In the genomic region with DNA sequence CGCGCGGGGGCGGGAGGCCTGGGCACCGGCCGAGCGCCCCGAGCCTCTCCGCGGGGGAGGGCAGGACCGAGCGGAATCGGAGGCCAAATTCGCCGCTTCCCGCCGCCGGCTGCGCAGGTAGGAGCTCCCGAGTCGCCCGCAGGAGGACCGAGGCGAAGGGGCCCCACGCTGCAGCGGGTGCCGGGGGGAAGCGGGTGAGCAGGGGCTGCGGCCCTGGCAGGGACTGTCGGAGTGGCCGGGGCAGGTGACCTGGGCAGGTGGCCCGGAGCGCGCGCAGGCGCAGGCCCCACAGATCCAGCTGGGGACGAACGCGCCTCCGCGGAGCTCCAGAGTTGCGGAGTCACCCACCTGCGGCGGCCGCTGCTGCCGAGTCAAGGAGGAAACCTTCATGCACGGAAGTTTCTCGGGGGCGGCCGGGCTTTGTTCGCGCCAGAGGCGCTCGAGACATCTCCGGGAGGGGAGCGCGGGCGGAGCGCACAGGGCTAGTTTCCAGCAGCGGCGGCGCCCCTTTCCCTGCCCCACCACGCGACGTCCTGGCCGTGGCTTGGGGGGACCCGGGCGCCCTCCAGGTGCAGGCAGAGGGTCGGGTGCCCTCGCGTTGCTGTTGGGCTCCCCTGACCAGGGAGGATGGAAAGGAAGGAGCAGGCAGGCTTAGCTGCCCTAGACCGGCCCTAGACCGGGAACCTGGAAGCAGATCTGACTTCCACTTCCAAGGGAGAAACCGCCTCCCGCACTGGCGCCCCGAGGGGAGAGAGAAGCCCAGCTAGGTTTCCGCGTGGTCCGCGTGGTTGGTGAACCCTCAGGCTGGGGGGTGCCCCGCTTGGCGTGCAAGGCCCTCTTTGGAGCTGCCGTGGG, we compare ENCODE assay signal across 8 cellular contexts. TPM values are rescaled to one million over a fixed set of nuclear protein-coding genes. Genes with fewer than 3 reads are reported as not detected.
DNase-seq lines count a peak whose midpoint lies in the region; ATAC-seq lines count a peak whose summit lies in the region.

No MANE protein-coding gene starts in this region.

- POLR2A ChIA-PET in CD8-positive, alpha-beta memory T cell (lab: Charles Lee), result interaction anchor here (1.3 to 3.1 kb wide), 5 partner anchors 8 to 162 kb away, joined by 4 to 15 read pairs (median 4); a partner anchor contains a TSS

- no peaks in the 10 kb centered on the region for H3K36me3 ChIP-seq in CD8-positive, alpha-beta memory T cell (ENCODE audit: insufficient read depth, low read length)
- H3K36me3 ChIP-seq in effector memory CD4-positive, alpha-beta T cell (ENCODE audit: control insufficient read depth, insufficient read depth, low read length), result no peaks in the 10 kb centered on the region

- DNase-seq in CD8-positive, alpha-beta memory T cell, result peak; percentile 33 to 70 (median 47)
- DNase-seq in LoVo (ENCODE audit: low spot score) (peak; percentile 47), naive B cell (peak; percentile 46), middle frontal gyrus (ENCODE audit: extremely low spot score, low spot score) (no peak)
- DNase-seq in activated CD4-positive, alpha-beta T cell treated with anti-CD3 and anti-CD28 coated beads, Interleukin-2, amount 50 U/mL, for 24 hours (ENCODE audit: low read depth in 1 of 2, low spot score in 1 of 2), result peak; percentile 33 to 42
- DNase-seq in effector memory CD4-positive, alpha-beta T cell, result peak in 2 of 3 donors; percentile 28 to 30

- H3K27ac ChIP-seq in CD8-positive, alpha-beta memory T cell (ENCODE audit: low read depth, low read length), result no peak overlapping the region
- H3K27ac ChIP-seq in effector memory CD4-positive, alpha-beta T cell (ENCODE audit: insufficient read depth, low read length, poor library complexity, severe bottlenecking), result peak overlapping the region; percentile 22
- peak overlapping the region; percentile 2 for H3K27ac ChIP-seq in temporal lobe (ENCODE audit: low read depth, low read length)

- peaks cover 4 to 18% (median 8%) of the 10 kb centered on the region in 3 donors for H3K4me1 Mint-ChIP-seq in CD8-positive, alpha-beta memory T cell
- peaks cover 16 to 18% (median 16%) of the 10 kb centered on the region in 3 donors for H3K4me1 Mint-ChIP-seq in naive B cell

- no peaks in the 10 kb centered on the region for H3K9me3 ChIP-seq in CD8-positive, alpha-beta memory T cell (ENCODE audit: low read length)
- H3K9me3 ChIP-seq in effector memory CD4-positive, alpha-beta T cell (ENCODE audit: control insufficient read depth, low read length), result no peaks in the 10 kb centered on the region

- H3K4me3 ChIP-seq in CD8-positive, alpha-beta memory T cell (ENCODE audit: low read length), result peak overlapping the region; percentile 39
- H3K4me3 ChIP-seq in effector memory CD4-positive, alpha-beta T cell (ENCODE audit: insufficient read depth, low read depth, low read length, poor library complexity, severe bottlenecking), result peak overlapping the region; percentile 69

- peaks cover 17% of the 10 kb centered on the region for H3K4me1 ChIP-seq in CD8-positive, alpha-beta memory T cell (ENCODE audit: insufficient read depth, low read length)
- H3K4me1 ChIP-seq in effector memory CD4-positive, alpha-beta T cell (ENCODE audit: control insufficient read depth, insufficient read depth, low read length, poor library complexity, severe bottlenecking), result peaks cover 18% of the 10 kb centered on the region

- no peaks in the 10 kb centered on the region for H3K27me3 ChIP-seq in CD8-positive, alpha-beta memory T cell (ENCODE audit: insufficient read depth, low read length, poor library complexity, severe bottlenecking)
- H3K27me3 ChIP-seq in effector memory CD4-positive, alpha-beta T cell (replicated peaks; ENCODE audit: control insufficient read depth, insufficient read depth, low read length, poor library complexity, severe bottlenecking), result no peaks in the 10 kb centered on the region

- no peaks in the 10 kb centered on the region for H3K27me3 Mint-ChIP-seq in CD8-positive, alpha-beta memory T cell
- peaks cover 0 to 5% (median 5%) of the 10 kb centered on the region in 3 donors for H3K27me3 Mint-ChIP-seq in naive B cell

- no peaks in the 10 kb centered on the region for H3K36me3 Mint-ChIP-seq in CD8-positive, alpha-beta memory T cell
- no peaks in the 10 kb centered on the region for H3K36me3 Mint-ChIP-seq in naive B cell

- peak overlapping the region in 2 of 8 donors; percentile 27 to 94 for H3K27ac Mint-ChIP-seq in CD8-positive, alpha-beta memory T cell
- peak overlapping the region in 2 of 6 donors; percentile 62 to 65 for H3K27ac Mint-ChIP-seq in naive B cell

- H3K9me3 Mint-ChIP-seq in CD8-positive, alpha-beta memory T cell, result peaks cover 0 to 2% (median 0%) of the 10 kb centered on the region in 5 donors
- no peaks in the 10 kb centered on the region for H3K9me3 Mint-ChIP-seq in naive B cell

- peak overlapping the region; percentile 28 to 90 (median 60) for H3K4me3 Mint-ChIP-seq in CD8-positive, alpha-beta memory T cell
- peak overlapping the region; percentile 45 to 93 (median 82) for H3K4me3 Mint-ChIP-seq in naive B cell

- CTCF ChIA-PET in CD8-positive, alpha-beta memory T cell (lab: Charles Lee), result interaction anchor here (1.0 to 2.1 kb wide), 4 partner anchors 26 to 165 kb away, joined by 3 to 9 read pairs (median 4); no protein-coding TSS in a partner anchor

- ATAC-seq in GM21529 (IDR thresholded peaks at IDR 0.05; ENCODE audit: unreplicated experiment), result peak; percentile 29
- ATAC-seq in naive B cell (ENCODE audit: low read depth in 2 of 2), result peak; percentile 37 to 38

RNA-seq across cellular contexts. Expression of a gene that starts 0.6 kb away (rescaled TPM):
- total RNA-seq in CD8-positive, alpha-beta memory T cell, result 10 to 100 TPM; 42.0 to 44.9 TPM
- 0.47 TPM for polyA plus RNA-seq in CD8-positive, alpha-beta memory T cell
- polyA plus RNA-seq in naive B cell (ENCODE audit: low read depth in 6 of 6), result 1 to 10 TPM in 3 of 6 donors, under 1 TPM in 3; 0.29 to 4.6 (median 0.91) TPM
- total RNA-seq in temporal lobe, result 1.7 TPM

Comparison
In these comparisons a context has a peak if more than half of its experiments do, and no peak if none do; other contexts are left out.
1. RNA of a gene that starts 0.6 kb away (total RNA-seq): 42.0 to 44.9 TPM in CD8-positive, alpha-beta memory T cell; 1.7 TPM in temporal lobe (single experiment); every median in the first group is over 10 times any median in the second.